20 cellular contexts compared by ENCODE assay signal in genomic region chr16:47175152-47175551, GRCh38. TPM values are rescaled to one million over a fixed set of nuclear protein-coding genes. Genes with fewer than 3 reads are reported as not detected.
DNase-seq lines count a peak whose midpoint lies in the region; ATAC-seq, FAIRE-seq and TF ChIP-seq lines count a peak whose summit lies in the region.
"Had no signal": no experiment of that assay in that cellular context is flagged by ENCODE, and none has a peak within 500 bp of the region (broad histone marks: within the 10 kb centered on the region; RNA-seq: fewer than 3 reads in every experiment).

No MANE protein-coding gene starts in this region.

- intact Hi-C loops in pancreas (cut with DNase I): no loop called here
- intact Hi-C loops in heart left ventricle (cut with DNase I): no loop called here

- TF ChIP-seq CTCF in WTC11 (IDR thresholded peaks at IDR 0.05) (no peak), pancreas (IDR thresholded peaks at IDR 0.05) (no peak), heart left ventricle (IDR thresholded peaks at IDR 0.05) (no peak)

- no peaks in the 10 kb centered on the region for H3K27me3 Mint-ChIP-seq in WTC11 (ENCODE audit: low read depth)
- H3K27me3 Mint-ChIP-seq: CD4-positive, alpha-beta memory T cell had no signal

- H3K27me3 ChIP-seq in pancreas: no peaks in the 10 kb centered on the region
- no peaks in the 10 kb centered on the region for H3K27me3 ChIP-seq in heart left ventricle

- H3K9me3 ChIP-seq in pancreas (no peaks in the 10 kb centered on the region), heart left ventricle (no peaks in the 10 kb centered on the region)

- peaks cover 8% of the 10 kb centered on the region for H3K9me3 Mint-ChIP-seq in WTC11
- H3K9me3 Mint-ChIP-seq in stimulated activated effector memory CD8-positive, alpha-beta T cell treated with anti-CD3 and anti-CD28 coated beads, Interleukin-12 subunit alpha, Interleukin-12 subunit beta, amount 100 ng/mL, for 72 hours: no peaks in the 10 kb centered on the region
- H3K9me3 Mint-ChIP-seq: CD4-positive, alpha-beta memory T cell had no signal

- no peak overlapping the region for H3K4me3 Mint-ChIP-seq in WTC11
- H3K4me3 Mint-ChIP-seq in stimulated activated effector memory CD8-positive, alpha-beta T cell treated with anti-CD3 and anti-CD28 coated beads, Interleukin-12 subunit alpha, Interleukin-12 subunit beta, amount 100 ng/mL, for 72 hours: no peak overlapping the region
- H3K4me3 Mint-ChIP-seq: CD4-positive, alpha-beta memory T cell had no signal

- POLR2A ChIA-PET in WTC11 (lab: Charles Lee): no interaction called here

- H3K27ac ChIP-seq in pancreas (no peak overlapping the region), heart left ventricle (no peak overlapping the region)
- H3K27ac ChIP-seq: GM23248 had no signal

- CTCF ChIA-PET in WTC11 (lab: Charles Lee): no interaction called here

- peaks cover 8% of the 10 kb centered on the region for H3K36me3 Mint-ChIP-seq in WTC11
- no peaks in the 10 kb centered on the region for H3K36me3 Mint-ChIP-seq in stimulated activated effector memory CD8-positive, alpha-beta T cell treated with anti-CD3 and anti-CD28 coated beads, Interleukin-12 subunit alpha, Interleukin-12 subunit beta, amount 100 ng/mL, for 72 hours

- DNase-seq in WTC11 (ENCODE audit: low spot score) (no peak), frontal cortex (ENCODE audit: low spot score in 2 of 2) (no peak), pancreas (no peak), heart left ventricle (no peak)
- no peak for DNase-seq in stimulated activated effector memory CD8-positive, alpha-beta T cell treated with anti-CD3 and anti-CD28 coated beads, Interleukin-12 subunit alpha, Interleukin-12 subunit beta, amount 100 ng/mL, for 72 hours (ENCODE audit: low spot score in 2 of 2)
- DNase-seq: 8988T; C1 segment of cervical spinal cord; Calu3; CD4-positive, alpha-beta memory T cell; COR-L47; DMS53; DMS79 treated with DMSO at 0.1 percent for 48 hours; GM23248; H7; HCEC 1CT had no signal

- H3K4me1 Mint-ChIP-seq in WTC11: no peaks in the 10 kb centered on the region
- H3K4me1 Mint-ChIP-seq in stimulated activated effector memory CD8-positive, alpha-beta T cell treated with anti-CD3 and anti-CD28 coated beads, Interleukin-12 subunit alpha, Interleukin-12 subunit beta, amount 100 ng/mL, for 72 hours: no peaks in the 10 kb centered on the region
- H3K4me1 Mint-ChIP-seq: CD4-positive, alpha-beta memory T cell had no signal

- H3K4me3 ChIP-seq in pancreas (no peak overlapping the region), heart left ventricle (no peak overlapping the region)
- H3K4me3 ChIP-seq: GM23248 had no signal

- H3K36me3 ChIP-seq in pancreas: no peaks in the 10 kb centered on the region
- no peaks in the 10 kb centered on the region for H3K36me3 ChIP-seq in heart left ventricle

- FAIRE-seq in G401.6 (lab: Jason Lieb, UNC) (peak; percentile 91), frontal cortex (lab: Jason Lieb, UNC) (peak; percentile 96), pancreas (lab: Jason Lieb, UNC) (peak; percentile 90)
- FAIRE-seq: GM12892, H1 had no signal

- ATAC-seq in WTC11 (no peak), pancreas (no peak), HG02763 (IDR thresholded peaks at IDR 0.05; ENCODE audit: unreplicated experiment) (no peak), GM21717 (IDR thresholded peaks at IDR 0.05; ENCODE audit: unreplicated experiment) (no peak), heart left ventricle (no peak)
- ATAC-seq in stimulated activated effector memory CD8-positive, alpha-beta T cell treated with anti-CD3 and anti-CD28 coated beads, Interleukin-12 subunit alpha, Interleukin-12 subunit beta, amount 100 ng/mL, for 72 hours: no peak

- no peak overlapping the region for H3K27ac Mint-ChIP-seq in WTC11
- H3K27ac Mint-ChIP-seq in stimulated activated effector memory CD8-positive, alpha-beta T cell treated with anti-CD3 and anti-CD28 coated beads, Interleukin-12 subunit alpha, Interleukin-12 subunit beta, amount 100 ng/mL, for 72 hours: no peak overlapping the region
- H3K27ac Mint-ChIP-seq: CD4-positive, alpha-beta memory T cell had no signal

- no peak for TF ChIP-seq POLR2A in heart left ventricle (IDR thresholded peaks at IDR 0.05)

- H3K4me1 ChIP-seq in pancreas: no peaks in the 10 kb centered on the region
- no peaks in the 10 kb centered on the region for H3K4me1 ChIP-seq in heart left ventricle

TF ChIP-seq in WTC11, 78 proteins besides CTCF, POLR2A, EP300 and RAD21:
- TF ChIP-seq HMGA2 (CRISPR knock-in tag; IDR thresholded peaks at IDR 0.05): peak; percentile 93
- no peak for TF ChIP-seq FOXP4 (CRISPR knock-in tag; IDR thresholded peaks at IDR 0.05)
- no peak for TF ChIP-seq HMGXB4 (CRISPR knock-in tag; IDR thresholded peaks at IDR 0.05)

RNA-seq across cellular contexts. Expression of gene NETO2, which starts 31.4 kb away (rescaled TPM):
- 13.0 to 21.8 TPM (median 13.8 TPM) in 3 replicates for total RNA-seq in WTC11 (2021)
- 169 TPM for total RNA-seq in frontal cortex
- total RNA-seq in pancreas: 1 to 10 TPM in 3 of 6 donors, under 1 TPM in 3; 0.12 to 2.9 (median 1.1) TPM
- polyA plus RNA-seq in pancreas: under 1 TPM; 0.15 to 0.54 TPM
- total RNA-seq in heart left ventricle: 1 to 10 TPM; 1.2 to 7.0 (median 2.3) TPM
- polyA plus RNA-seq in heart left ventricle: 1 to 10 TPM; 1.0 to 7.8 TPM
